In genomic region chr2:144137269-144137668, GRCh38 we compare ENCODE assay signal across 27 cellular contexts.
"Had no signal": no experiment of that assay in that cellular context is flagged by ENCODE, and none has a peak within 500 bp of the region (broad histone marks: within the 10 kb centered on the region; RNA-seq: fewer than 3 reads in every experiment).

No MANE protein-coding gene starts in this region.

- H3K4me3 ChIP-seq: ascending aorta, gastroesophageal sphincter, hepatocyte, left ventricle myocardium inferior, lung, right atrium auricular region, upper lobe of left lung, vagina had no signal

- H3K4me1 ChIP-seq: ascending aorta, gastroesophageal sphincter, left ventricle myocardium inferior, right atrium auricular region, upper lobe of left lung, vagina had no signal

- H3K27ac ChIP-seq: ascending aorta, gastroesophageal sphincter, hepatocyte, left ventricle myocardium inferior, right atrium auricular region, upper lobe of left lung, vagina, VCaP had no signal

- H3K36me3 ChIP-seq: brain microvascular endothelial cell, gastroesophageal sphincter, left ventricle myocardium inferior, right atrium auricular region, upper lobe of left lung, vagina had no signal

- H2AFZ ChIP-seq: hepatocyte had no signal

- H3K27me3 ChIP-seq: ascending aorta, brain microvascular endothelial cell, gastroesophageal sphincter, hepatocyte, right atrium auricular region, upper lobe of left lung, vagina had no signal

- H3K36me3 Mint-ChIP-seq: activated naive CD4-positive, alpha-beta T cell treated with anti-CD3 and anti-CD28 coated beads, Interleukin-2, amount 10 ng/mL, durations not matched to agents 7 days and 5 days had no signal

- H3K4me2 ChIP-seq: hepatocyte had no signal

- H3K4me1 Mint-ChIP-seq: activated naive CD4-positive, alpha-beta T cell treated with anti-CD3 and anti-CD28 coated beads, Interleukin-2, amount 10 ng/mL, durations not matched to agents 7 days and 5 days; activated naive CD8-positive, alpha-beta T cell treated with anti-CD3 and anti-CD28 coated beads, Interleukin-2, amount 10 ng/mL, durations not matched to agents 7 days and 5 days; naive thymus-derived CD4-positive, alpha-beta T cell; stimulated activated effector memory CD8-positive, alpha-beta T cell treated with anti-CD3 and anti-CD28 coated beads, Interleukin-12 subunit alpha, Interleukin-12 subunit beta, amount 100 ng/mL, for 72 hours; stimulated activated naive CD8-positive, alpha-beta T cell treated with anti-CD3 and anti-CD28 coated beads, Interleukin-15, amount 100 ng/mL, for 72 hours had no signal

- ATAC-seq: gastroesophageal sphincter; stimulated activated effector memory CD8-positive, alpha-beta T cell treated with anti-CD3 and anti-CD28 coated beads, Interleukin-12 subunit alpha, Interleukin-12 subunit beta, amount 100 ng/mL, for 72 hours; stimulated activated naive CD8-positive, alpha-beta T cell treated with anti-CD3 and anti-CD28 coated beads, Interleukin-15, amount 100 ng/mL, for 72 hours had no signal

- H3K4me3 Mint-ChIP-seq: activated naive CD4-positive, alpha-beta T cell treated with anti-CD3 and anti-CD28 coated beads, Interleukin-2, amount 10 ng/mL, durations not matched to agents 7 days and 5 days; activated naive CD8-positive, alpha-beta T cell treated with anti-CD3 and anti-CD28 coated beads, Interleukin-2, amount 10 ng/mL, durations not matched to agents 7 days and 5 days; mesothelial cell of epicardium; naive thymus-derived CD4-positive, alpha-beta T cell; neural crest cell; stimulated activated effector memory CD8-positive, alpha-beta T cell treated with anti-CD3 and anti-CD28 coated beads, Interleukin-12 subunit alpha, Interleukin-12 subunit beta, amount 100 ng/mL, for 72 hours; stimulated activated naive CD8-positive, alpha-beta T cell treated with anti-CD3 and anti-CD28 coated beads, Interleukin-15, amount 100 ng/mL, for 72 hours had no signal

- H3K27ac Mint-ChIP-seq: activated naive CD4-positive, alpha-beta T cell treated with anti-CD3 and anti-CD28 coated beads, Interleukin-2, amount 10 ng/mL, durations not matched to agents 7 days and 5 days; activated naive CD8-positive, alpha-beta T cell treated with anti-CD3 and anti-CD28 coated beads, Interleukin-2, amount 10 ng/mL, durations not matched to agents 7 days and 5 days; mesothelial cell of epicardium; naive thymus-derived CD4-positive, alpha-beta T cell; stimulated activated effector memory CD8-positive, alpha-beta T cell treated with anti-CD3 and anti-CD28 coated beads, Interleukin-12 subunit alpha, Interleukin-12 subunit beta, amount 100 ng/mL, for 72 hours; stimulated activated naive CD8-positive, alpha-beta T cell treated with anti-CD3 and anti-CD28 coated beads, Interleukin-15, amount 100 ng/mL, for 72 hours had no signal

- H3K9me3 Mint-ChIP-seq: activated naive CD4-positive, alpha-beta T cell treated with anti-CD3 and anti-CD28 coated beads, Interleukin-2, amount 10 ng/mL, durations not matched to agents 7 days and 5 days; activated naive CD8-positive, alpha-beta T cell treated with anti-CD3 and anti-CD28 coated beads, Interleukin-2, amount 10 ng/mL, durations not matched to agents 7 days and 5 days; mesothelial cell of epicardium; naive thymus-derived CD4-positive, alpha-beta T cell; neural crest cell; stimulated activated effector memory CD8-positive, alpha-beta T cell treated with anti-CD3 and anti-CD28 coated beads, Interleukin-12 subunit alpha, Interleukin-12 subunit beta, amount 100 ng/mL, for 72 hours; stimulated activated naive CD8-positive, alpha-beta T cell treated with anti-CD3 and anti-CD28 coated beads, Interleukin-15, amount 100 ng/mL, for 72 hours had no signal

- FAIRE-seq: endothelial cell of umbilical vein had no signal

- DNase-seq: activated CD4-positive, alpha-beta T cell treated with anti-CD3 and anti-CD28 coated beads for 48 hours; activated CD4-positive, alpha-beta T cell treated with anti-CD3 and anti-CD28 coated beads, Interleukin-2, amount 50 U/mL, for 48 hours; activated CD8-positive, alpha-beta memory T cell treated with anti-CD3 and anti-CD28 coated beads for 24 hours; activated gamma-delta T cell; activated naive CD4-positive, alpha-beta T cell treated with anti-CD3 and anti-CD28 coated beads, Interleukin-2, amount 10 ng/mL, durations not matched to agents 7 days and 5 days; activated naive CD8-positive, alpha-beta T cell treated with anti-CD3 and anti-CD28 coated beads, Interleukin-2, amount 10 ng/mL, durations not matched to agents 7 days and 5 days; cortex of kidney; left ventricle myocardium inferior; naive thymus-derived CD4-positive, alpha-beta T cell; nucleus accumbens; stimulated activated CD4-positive, alpha-beta T cell treated with anti-CD3 and anti-CD28 coated beads, Interleukin-12 subunit alpha, Interleukin-12 subunit beta, amount 100 ng/mL, for 4 hours; stimulated activated CD4-positive, alpha-beta T cell treated with anti-CD3 and anti-CD28 coated beads, Interleukin-4, amount 100 ng/mL, for 1 hour; stimulated activated naive CD8-positive, alpha-beta T cell treated with anti-CD3 and anti-CD28 coated beads, Interleukin-15, amount 100 ng/mL, for 72 hours; substantia nigra; upper lobe of left lung had no signal

- H3K27me3 Mint-ChIP-seq: activated naive CD4-positive, alpha-beta T cell treated with anti-CD3 and anti-CD28 coated beads, Interleukin-2, amount 10 ng/mL, durations not matched to agents 7 days and 5 days; activated naive CD8-positive, alpha-beta T cell treated with anti-CD3 and anti-CD28 coated beads, Interleukin-2, amount 10 ng/mL, durations not matched to agents 7 days and 5 days; naive thymus-derived CD4-positive, alpha-beta T cell; stimulated activated naive CD8-positive, alpha-beta T cell treated with anti-CD3 and anti-CD28 coated beads, Interleukin-15, amount 100 ng/mL, for 72 hours had no signal

- H3K9me3 ChIP-seq: ascending aorta, gastroesophageal sphincter, left ventricle myocardium inferior, right atrium auricular region, upper lobe of left lung, vagina had no signal

- H3K79me2 ChIP-seq: hepatocyte had no signal
